Comparison of ENCODE assay signal across 13 cellular contexts in genomic region chr10:59877191-59877671, GRCh38. TPM values are rescaled to one million over a fixed set of nuclear protein-coding genes. Genes with fewer than 3 reads are reported as not detected.
DNase-seq lines count a peak whose midpoint lies in the region; ATAC-seq, FAIRE-seq and TF ChIP-seq lines count a peak whose summit lies in the region.
"Had no signal": no experiment of that assay in that cellular context is flagged by ENCODE, and none has a peak within 500 bp of the region (broad histone marks: within the 10 kb centered on the region; RNA-seq: fewer than 3 reads in every experiment).

No MANE protein-coding gene starts in this region.

- H3K27me3 ChIP-seq in H9 (ENCODE audit: insufficient read depth, low read length) (no peaks in the 10 kb centered on the region), keratinocyte (ENCODE audit: control insufficient read depth, extremely low read depth, insufficient read depth, low read length) (no peaks in the 10 kb centered on the region)

- no peak overlapping the region for H3K4me3 ChIP-seq in keratinocyte (ENCODE audit: control insufficient read depth in 2 of 3, extremely low read depth in 1 of 3, insufficient read depth in 2 of 3, low read depth in 1 of 3, low read length in 3 of 3)

- H2BK5ac ChIP-seq in H9 (ENCODE audit: insufficient read length, low read length): no peak overlapping the region

- H3K36me3 Mint-ChIP-seq in H9 (ENCODE audit: insufficient read depth in 1 of 3, low read depth in 3 of 3): no peaks in the 10 kb centered on the region

- no peak overlapping the region for H2BK20ac ChIP-seq in H9 (ENCODE audit: low read depth, low read length, poor library complexity, severe bottlenecking)

- no peak overlapping the region for H4K8ac ChIP-seq in H9 (replicated peaks; ENCODE audit: insufficient read length, low read depth, low read length)

- H3K9me1 ChIP-seq in keratinocyte (ENCODE audit: control insufficient read depth, extremely low read depth, insufficient read depth, low read length): no peaks in the 10 kb centered on the region

- no peaks in the 10 kb centered on the region for H3K9me3 Mint-ChIP-seq in H9

- H3K27ac Mint-ChIP-seq in H9: peak overlapping the region; percentile 3 to 13 (median 7); a peak in 1 of 7 replicates

- H3K4ac ChIP-seq in H9 (ENCODE audit: low read depth, low read length): no peak overlapping the region

- no peak for FAIRE-seq in keratinocyte (lab: Jason Lieb, UNC)
- FAIRE-seq: HTR-8/SVneo, TTC549 had no signal

- ATAC-seq in GM19395 (IDR thresholded peaks at IDR 0.05; ENCODE audit: unreplicated experiment): no peak
- no peak for ATAC-seq in HG02623 (IDR thresholded peaks at IDR 0.05; ENCODE audit: unreplicated experiment)

- no peak overlapping the region for H3K4me2 ChIP-seq in H9 (ENCODE audit: insufficient read depth, insufficient read length, low read length)
- H3K4me2 ChIP-seq in keratinocyte (ENCODE audit: control insufficient read depth, extremely low read depth, insufficient read depth, low read depth, low read length): no peak overlapping the region

- dilution Hi-C loops in keratinocyte (cut with MboI; ENCODE audit: extremely low pct_ligation_motif_present, low sequenced_read_pairs): no loop called here

- H3K9ac ChIP-seq in H9 (ENCODE audit: extremely low read depth, insufficient read length, low read length) (no peak overlapping the region), keratinocyte (ENCODE audit: control insufficient read depth, extremely low read depth, insufficient read depth, low read length) (no peak overlapping the region)

- no peak overlapping the region for H2BK12ac ChIP-seq in H9 (ENCODE audit: insufficient read length, low read depth, low read length)

- H3K14ac ChIP-seq in H9 (ENCODE audit: insufficient read depth, low read length): no peak overlapping the region

- no peak overlapping the region for H3K56ac ChIP-seq in H9 (ENCODE audit: insufficient read length, low read depth, low read length)

- no CpG with 5 or more reads among the region's 7 CpGs for WGBS in H9 (ENCODE audit: extremely low coverage, insufficient read length, low lambda C conversion rate)

- H3K36me3 ChIP-seq in keratinocyte (ENCODE audit: control insufficient read depth in 2 of 2, extremely low read depth in 1 of 2, insufficient read depth in 2 of 2, low read length in 2 of 2): no peaks in the 10 kb centered on the region

- no peak overlapping the region for H4K91ac ChIP-seq in H9 (ENCODE audit: insufficient read length, low read depth, low read length)

- H3T11ph ChIP-seq in H9 (ENCODE audit: low read length): no peak overlapping the region

- H3K79me2 ChIP-seq in H9 (ENCODE audit: insufficient read depth, low read length) (peaks cover 57% of the 10 kb centered on the region), keratinocyte (ENCODE audit: control insufficient read depth, insufficient read depth, low read length) (peaks cover 85% of the 10 kb centered on the region)

- H4K20me1 ChIP-seq in H9 (ENCODE audit: control insufficient read depth, insufficient read depth, insufficient read length) (no peaks in the 10 kb centered on the region), keratinocyte (ENCODE audit: control insufficient read depth, extremely low read depth, insufficient read depth, low read length) (no peaks in the 10 kb centered on the region)

- H3K9me3 ChIP-seq in H9 (ENCODE audit: control insufficient read depth, low read depth, low read length) (no peaks in the 10 kb centered on the region), keratinocyte (ENCODE audit: control insufficient read depth, low read depth, low read length) (no peaks in the 10 kb centered on the region)

- DNase-seq in AG08396 (ENCODE audit: low spot score) (peak; percentile 27), H9 (no peak), amniotic epithelial cell (ENCODE audit: low read depth) (peak; percentile 83), keratinocyte (ENCODE audit: low read depth, low spot score) (no peak), substantia nigra (lab: John Stamatoyannopoulos, UW) (no peak)
- DNase-seq in activated effector memory CD4-positive, alpha-beta T cell treated with Interleukin-2 at 50 U/mL for 16 hours: no peak
- DNase-seq: NCI-H524; stimulated activated CD4-positive, alpha-beta T cell treated with anti-CD3 and anti-CD28 coated beads, Interleukin-4, amount 100 ng/mL, for 1 hour; stimulated activated naive CD4-positive, alpha-beta T cell treated with Interleukin-2 at 50 U/mL for 16 hours had no signal

- peaks cover 11% of the 10 kb centered on the region for H3K79me1 ChIP-seq in H9 (ENCODE audit: insufficient read depth, low read depth, low read length, poor library complexity, severe bottlenecking)

- H2AFZ ChIP-seq in H9 (ENCODE audit: low read length) (no peak overlapping the region), keratinocyte (ENCODE audit: control insufficient read depth, low read length) (no peak overlapping the region)

- no peak overlapping the region for H2AK5ac ChIP-seq in H9 (ENCODE audit: insufficient read length, low read length)

- H2BK15ac ChIP-seq in H9 (ENCODE audit: low read depth, low read length): no peak overlapping the region

- no peak overlapping the region for H3K18ac ChIP-seq in H9 (ENCODE audit: insufficient read length, low read depth, low read length)

- no peak overlapping the region for H3K4me3 Mint-ChIP-seq in H9

- H3K4me1 ChIP-seq in H9 (ENCODE audit: insufficient read depth, low read length) (peaks cover 11% of the 10 kb centered on the region; the same call in 1 of the 2 replicates), keratinocyte (ENCODE audit: control insufficient read depth, extremely low read depth, insufficient read depth, low read length) (peaks cover 34% of the 10 kb centered on the region)

- H3K23me2 ChIP-seq in H9 (ENCODE audit: insufficient read length, low read depth, low read length, poor library complexity, severe bottlenecking): no peaks in the 10 kb centered on the region

- no peak overlapping the region for H2BK120ac ChIP-seq in H9 (ENCODE audit: low read depth, low read length, poor library complexity, severe bottlenecking)

- no peak overlapping the region for H3K23ac ChIP-seq in H9 (ENCODE audit: insufficient read length, low read depth, low read length)

- H3K4me1 Mint-ChIP-seq in H9: peaks cover 71 to 80% of the 10 kb centered on the region in 2 experiments

- H4K5ac ChIP-seq in H9 (ENCODE audit: insufficient read length, low read depth, low read length): no peak overlapping the region

- H3K27ac ChIP-seq in H9 (ENCODE audit: insufficient read length, low read depth, low read length) (no peak overlapping the region), keratinocyte (ENCODE audit: control insufficient read depth, insufficient read depth, low read length) (peak overlapping the region; percentile 25), substantia nigra (ENCODE audit: low read depth, low read length, poor library complexity, severe bottlenecking) (no peak overlapping the region)

- no peaks in the 10 kb centered on the region for H3K27me3 Mint-ChIP-seq in H9 (ENCODE audit: low read depth)

- TF ChIP-seq CTCF in H9 (conservative IDR thresholded peaks at IDR 0.05): no peak
- no peak for TF ChIP-seq CTCF in keratinocyte (optimal IDR thresholded peaks at IDR 0.05 in 1 of 3, IDR thresholded peaks at IDR 0.05 in 1 of 3, conservative IDR thresholded peaks at IDR 0.05 in 1 of 3; ENCODE audit: extremely low read depth in 1 of 3, insufficient read depth in 2 of 3, low read length in 3 of 3)

RNA-seq across cellular contexts. Expression of gene CCDC6, which starts 29.1 kb away (rescaled TPM):
- total RNA-seq in H9 (2021): 58.4 and 59.0 TPM in 2 replicates
- 33.1 to 46.5 TPM (median 34.8 TPM) in 3 replicates for polyA plus RNA-seq in keratinocyte
- 16.9 TPM for polyA plus RNA-seq in keratinocyte (2011; ENCODE audit: low read depth)
- polyA plus RNA-seq in keratinocyte (2011; cell fraction: cytosol; rRNA removed): 35.8 and 62.9 TPM in 2 replicates
- polyA plus RNA-seq in keratinocyte (2011; cell fraction: nucleus; rRNA removed): 28.2 and 30.2 TPM in 2 replicates
- polyA plus RNA-seq in keratinocyte (2012; ENCODE audit: low replicate concordance): 28.0 and 31.4 TPM in 2 replicates
- 25.4 to 88.4 TPM (median 64.0 TPM) in 3 replicates for polyA minus RNA-seq in keratinocyte
- 70.2 TPM for polyA minus RNA-seq in keratinocyte (2011; cell fraction: cytosol; rRNA and poly(A)+ RNA removed)
- 33.1 and 66.2 TPM in 2 replicates for polyA minus RNA-seq in keratinocyte (2011; cell fraction: nucleus; rRNA and poly(A)+ RNA removed)

Comparison
In these comparisons a context has a peak if more than half of its experiments do, and no peak if none do; other contexts are left out.
1. DNase-seq: peak in AG08396 (single experiment) and amniotic epithelial cell (single experiment); none in H9 (single experiment), keratinocyte (single experiment), activated effector memory CD4-positive, alpha-beta T cell treated with Interleukin-2 at 50 U/mL for 16 hours (single experiment) and substantia nigra (0 of 49).